Comparison of ENCODE assay signal across 8 cellular contexts in genomic region chr1:66271904-66272254, GRCh38.
DNase-seq lines count a peak whose midpoint lies in the region; ATAC-seq and TF ChIP-seq lines count a peak whose summit lies in the region.

No MANE protein-coding gene starts in this region.

- H3K9me3 ChIP-seq in BLaER1 (no peaks in the 10 kb centered on the region), PC-3 (ENCODE audit: low read length) (no peaks in the 10 kb centered on the region), endocrine pancreas (ENCODE audit: control insufficient read depth, low read length) (no peaks in the 10 kb centered on the region)
- H3K9me3 ChIP-seq in naive thymus-derived CD4-positive, alpha-beta T cell (ENCODE audit: control insufficient read depth in 2 of 3, low read length in 3 of 3), result no peaks in the 10 kb centered on the region

- peak overlapping the region; percentile 60 to 92 (median 87) for H3K27ac Mint-ChIP-seq in naive thymus-derived CD4-positive, alpha-beta T cell

- POLR2A ChIA-PET in PC-3 (lab: Charles Lee; ENCODE audit: unreplicated experiment), result no interaction called here
- POLR2A ChIA-PET in naive thymus-derived CD4-positive, alpha-beta T cell (lab: Charles Lee), result interaction anchor here (11.5 kb wide), 1 partner anchor 63 kb away, joined by 97 read pairs; no protein-coding TSS in a partner anchor

- DNase-seq in PC-3 (peak; percentile 30), NCI-H1417 treated with DMSO at 0.1 percent for 48 hours (lab: John Stamatoyannopoulos, UW) (no peak), retina (no peak)
- DNase-seq in naive thymus-derived CD4-positive, alpha-beta T cell, result no peak

- no peak overlapping the region for H3K27ac ChIP-seq in BLaER1
- H3K27ac ChIP-seq in PC-3 (ENCODE audit: low read length), result peak overlapping the region; percentile 99
- peak overlapping the region; percentile 59 for H3K27ac ChIP-seq in naive thymus-derived CD4-positive, alpha-beta T cell (ENCODE audit: low read depth, low read length)

- H3K4me3 Mint-ChIP-seq in naive thymus-derived CD4-positive, alpha-beta T cell, result peak overlapping the region in 8 of 10 donors; percentile 24 to 70 (median 52)

- no TSS peak for BruUV-seq in PC-3 (replicated peaks; lab: Mats Ljungman, UMichigan)

- peak overlapping the region; percentile 27; the same call in 1 of the 2 replicates for H2AFZ ChIP-seq in PC-3 (ENCODE audit: low read length)

- no peaks in the 10 kb centered on the region for H3K27me3 ChIP-seq in BLaER1
- no peaks in the 10 kb centered on the region for H3K27me3 ChIP-seq in PC-3 (ENCODE audit: low read length)
- H3K27me3 ChIP-seq in endocrine pancreas (ENCODE audit: control insufficient read depth, insufficient read depth, low read length), result no peaks in the 10 kb centered on the region
- no peaks in the 10 kb centered on the region for H3K27me3 ChIP-seq in naive thymus-derived CD4-positive, alpha-beta T cell (ENCODE audit: control insufficient read depth in 2 of 2, insufficient read depth in 2 of 2, low read length in 2 of 2)

- H3K36me3 ChIP-seq in BLaER1 (no peaks in the 10 kb centered on the region), PC-3 (ENCODE audit: low read depth, low read length) (no peaks in the 10 kb centered on the region), endocrine pancreas (ENCODE audit: control insufficient read depth, insufficient read depth, low read length) (no peaks in the 10 kb centered on the region)
- H3K36me3 ChIP-seq in naive thymus-derived CD4-positive, alpha-beta T cell (ENCODE audit: control insufficient read depth in 2 of 3, insufficient read depth in 3 of 3, low read length in 3 of 3), result no peaks in the 10 kb centered on the region

- intact Hi-C loops in PC-3 (cut with micrococcal nuclease), result loop anchor here (1.0 to 5.0 kb wide), 4 partner anchors 14 to 165 kb away; no protein-coding TSS in a partner anchor
- intact Hi-C loops in naive thymus-derived CD4-positive, alpha-beta T cell (cut with micrococcal nuclease), result loop anchor here (1.0 to 10.0 kb wide), 3 partner anchors 11 to 1163 kb away; partner anchors contain the start of gene SERBP1 (in 1 of the 2)

- no peaks in the 10 kb centered on the region for H3K27me3 Mint-ChIP-seq in naive thymus-derived CD4-positive, alpha-beta T cell

- no peak overlapping the region for H3K9ac ChIP-seq in BLaER1
- peak overlapping the region; percentile 92 for H3K9ac ChIP-seq in PC-3 (ENCODE audit: low read length)
- no peak overlapping the region for H3K9ac ChIP-seq in endocrine pancreas (ENCODE audit: control insufficient read depth, insufficient read depth, low read length)

- ATAC-seq in PC-3, result peak; percentile 53
- no peak for ATAC-seq in naive thymus-derived CD4-positive, alpha-beta T cell
- ATAC-seq in HG03342 (IDR thresholded peaks at IDR 0.05; ENCODE audit: unreplicated experiment), result no peak
- ATAC-seq in HG03135 (IDR thresholded peaks at IDR 0.05; ENCODE audit: unreplicated experiment), result no peak

- CTCF ChIA-PET in PC-3 (lab: Charles Lee), result no interaction called here
- CTCF ChIA-PET in naive thymus-derived CD4-positive, alpha-beta T cell (lab: Charles Lee), result interaction anchor here (1.2 to 1.4 kb wide), 2 partner anchors 32 to 174 kb away, joined by 7 read pairs; no protein-coding TSS in a partner anchor

- peaks cover 0 to 12% (median 0%) of the 10 kb centered on the region in 5 donors for H3K36me3 Mint-ChIP-seq in naive thymus-derived CD4-positive, alpha-beta T cell

- H3K79me2 ChIP-seq in PC-3 (ENCODE audit: low read length), result no peaks in the 10 kb centered on the region

- H3K9me3 Mint-ChIP-seq in naive thymus-derived CD4-positive, alpha-beta T cell, result peaks cover 0 to 4% (median 0%) of the 10 kb centered on the region in 11 donors

- H3K4me2 ChIP-seq in BLaER1, result peak overlapping the region; percentile 36; the same call in 1 of the 2 replicates
- H3K4me2 ChIP-seq in PC-3 (ENCODE audit: low read length), result peak overlapping the region; percentile 63

- H3K4me1 ChIP-seq in BLaER1 (peaks cover 35% of the 10 kb centered on the region; the same call in 1 of the 2 replicates), PC-3 (ENCODE audit: insufficient read depth, low read length) (peaks cover 33% of the 10 kb centered on the region), endocrine pancreas (ENCODE audit: control insufficient read depth, insufficient read depth, low read length) (peaks cover 12% of the 10 kb centered on the region)
- peaks cover 35 to 48% of the 10 kb centered on the region in 2 donors for H3K4me1 ChIP-seq in naive thymus-derived CD4-positive, alpha-beta T cell (ENCODE audit: control insufficient read depth in 2 of 2, insufficient read depth in 2 of 2, low read length in 2 of 2)

- H3K4me3 ChIP-seq in BLaER1 (no peak overlapping the region), PC-3 (ENCODE audit: low read length) (peak overlapping the region; percentile 24; the same call in 1 of the 2 replicates), endocrine pancreas (ENCODE audit: control insufficient read depth, insufficient read depth, low read length) (peak overlapping the region; percentile 54)
- H3K4me3 ChIP-seq in naive thymus-derived CD4-positive, alpha-beta T cell (ENCODE audit: low read length), result no peak overlapping the region

- no peaks in the 10 kb centered on the region for H3K9me2 ChIP-seq in PC-3 (replicated peaks; ENCODE audit: low read length)

- TF ChIP-seq CTCF in PC-3 (conservative IDR thresholded peaks at IDR 0.05; ENCODE audit: low read depth, low read length), result no peak

- no peaks in the 10 kb centered on the region for H4K20me1 ChIP-seq in BLaER1
- H4K20me1 ChIP-seq in PC-3 (ENCODE audit: low read length), result no peaks in the 10 kb centered on the region

- peaks cover 39 to 69% (median 59%) of the 10 kb centered on the region in 7 donors for H3K4me1 Mint-ChIP-seq in naive thymus-derived CD4-positive, alpha-beta T cell

- H3F3A ChIP-seq in PC-3 (ENCODE audit: low read length, unreplicated experiment), result no peaks in the 10 kb centered on the region

Comparison
In these comparisons a context has a peak if more than half of its experiments do, and no peak if none do; other contexts are left out.
1. H3K4me3 ChIP-seq: peak in PC-3 (single experiment) and endocrine pancreas (single experiment); none in BLaER1 (single experiment) and naive thymus-derived CD4-positive, alpha-beta T cell (single experiment).